In genomic region chr14:61501714-61502458, GRCh38 we compare ENCODE assay signal across 12 cellular contexts.
DNase-seq lines count a peak whose midpoint lies in the region; ATAC-seq and TF ChIP-seq lines count a peak whose summit lies in the region.
"Had no signal": no experiment of that assay in that cellular context is flagged by ENCODE, and none has a peak within 500 bp of the region (broad histone marks: within the 10 kb centered on the region; RNA-seq: fewer than 3 reads in every experiment).

No MANE protein-coding gene starts in this region.

- DNase-seq in GM23338 (ENCODE audit: low spot score) (no peak), NCI-H2171 treated with DMSO at 0.1 percent for 48 hours (lab: John Stamatoyannopoulos, UW) (no peak), Kasumi-1 (lab: John Stamatoyannopoulos, UW) (no peak), psoas muscle (no peak)
- DNase-seq in activated naive CD4-positive, alpha-beta T cell treated with anti-CD3 and anti-CD28 coated beads, Interleukin-2, amount 50 U/mL, for 72 hours (ENCODE audit: low spot score in 2 of 2), result no peak
- no peak for DNase-seq in naive thymus-derived CD4-positive, alpha-beta T cell
- DNase-seq: DMS153; NCI-H187 treated with DMSO at 0.1 percent for 48 hours; stimulated activated CD4-positive, alpha-beta T cell treated with anti-CD3 and anti-CD28 coated beads, Interleukin-12 subunit alpha, Interleukin-12 subunit beta, amount 100 ng/mL, for 4 hours had no signal

- H3K4me1 ChIP-seq in ES-I3 (ENCODE audit: insufficient read depth, low read length) (peaks cover 67% of the 10 kb centered on the region), GM23338 (ENCODE audit: insufficient read depth) (peaks cover 70% of the 10 kb centered on the region), psoas muscle (peaks cover 9% of the 10 kb centered on the region)
- peaks cover 52 to 71% of the 10 kb centered on the region in 2 donors for H3K4me1 ChIP-seq in naive thymus-derived CD4-positive, alpha-beta T cell (ENCODE audit: control insufficient read depth in 2 of 2, insufficient read depth in 2 of 2, low read length in 2 of 2)
- H3K4me1 ChIP-seq: breast epithelium had no signal

- 88 to 97% (median 93%) methylated on average over 6 of the region's 6 CpGs for WGBS in psoas muscle, 3 donors

- H3K36me3 Mint-ChIP-seq in GM23338 (ENCODE audit: low read depth), result no peaks in the 10 kb centered on the region; the same call in 2 of the 3 replicates
- H3K36me3 Mint-ChIP-seq in activated naive CD4-positive, alpha-beta T cell treated with anti-CD3 and anti-CD28 coated beads, Interleukin-2, amount 50 U/mL, for 72 hours, result peaks cover 16 to 67% of the 10 kb centered on the region in 2 donors
- H3K36me3 Mint-ChIP-seq in naive thymus-derived CD4-positive, alpha-beta T cell, result peaks cover 5 to 49% (median 20%) of the 10 kb centered on the region in 5 donors

- no peak for TF ChIP-seq CTCF in GM23338 (conservative IDR thresholded peaks at IDR 0.05; ENCODE audit: low read depth in 2 of 2)
- no peak for TF ChIP-seq CTCF in psoas muscle (IDR thresholded peaks at IDR 0.05)

- peak overlapping the region; percentile 98 for H3K27ac Mint-ChIP-seq in GM23338
- H3K27ac Mint-ChIP-seq in activated naive CD4-positive, alpha-beta T cell treated with anti-CD3 and anti-CD28 coated beads, Interleukin-2, amount 50 U/mL, for 72 hours, result peak overlapping the region; percentile 100
- H3K27ac Mint-ChIP-seq in naive thymus-derived CD4-positive, alpha-beta T cell, result peak overlapping the region in 6 of 9 donors; percentile 92 to 99 (median 97)

- peak overlapping the region; percentile 59 for H3K4me2 ChIP-seq in GM23338

- H3K4me3 Mint-ChIP-seq in GM23338, result no peak overlapping the region
- peak overlapping the region in 8 of 10 donors; percentile 58 to 86 (median 80) for H3K4me3 Mint-ChIP-seq in naive thymus-derived CD4-positive, alpha-beta T cell

- H3K9ac ChIP-seq in ES-I3 (ENCODE audit: low read depth, low read length), result peak overlapping the region; percentile 30

- H3K9me2 ChIP-seq in GM23338 (ENCODE audit: insufficient read depth), result no peaks in the 10 kb centered on the region; the same call in 1 of the 2 replicates

- no peaks in the 10 kb centered on the region for H3K27me3 ChIP-seq in GM23338 (ENCODE audit: insufficient read depth)
- H3K27me3 ChIP-seq in naive thymus-derived CD4-positive, alpha-beta T cell (ENCODE audit: control insufficient read depth in 2 of 2, insufficient read depth in 2 of 2, low read length in 2 of 2), result no peaks in the 10 kb centered on the region
- H3K27me3 ChIP-seq in psoas muscle (ENCODE audit: insufficient read depth in 3 of 3, low read length in 2 of 3), result no peaks in the 10 kb centered on the region
- H3K27me3 ChIP-seq: breast epithelium had no signal

- peak; percentile 55 for ATAC-seq in GM23338
- ATAC-seq in activated naive CD4-positive, alpha-beta T cell treated with anti-CD3 and anti-CD28 coated beads, Interleukin-2, amount 50 U/mL, for 72 hours, result no peak
- no peak for ATAC-seq in naive thymus-derived CD4-positive, alpha-beta T cell
- ATAC-seq in GM21381 (IDR thresholded peaks at IDR 0.05; ENCODE audit: unreplicated experiment), result no peak
- no peak for ATAC-seq in psoas muscle

- H4K20me1 ChIP-seq in GM23338 (replicated peaks; ENCODE audit: insufficient read depth), result no peaks in the 10 kb centered on the region

- H3K36me3 ChIP-seq in ES-I3 (ENCODE audit: insufficient read depth, low read length), result no peaks in the 10 kb centered on the region
- H3K36me3 ChIP-seq in GM23338 (ENCODE audit: insufficient read depth), result no peaks in the 10 kb centered on the region
- peaks cover 0 to 18% (median 6%) of the 10 kb centered on the region in 3 experiments for H3K36me3 ChIP-seq in naive thymus-derived CD4-positive, alpha-beta T cell (ENCODE audit: control insufficient read depth in 2 of 3, insufficient read depth in 3 of 3, low read length in 3 of 3)
- H3K36me3 ChIP-seq in psoas muscle (ENCODE audit: insufficient read depth in 1 of 2, low read depth in 1 of 2), result no peaks in the 10 kb centered on the region
- H3K36me3 ChIP-seq: breast epithelium had no signal

- H3K27ac ChIP-seq in GM23338 (ENCODE audit: low read depth) (peak overlapping the region; percentile 97), psoas muscle (no peak overlapping the region)
- peak overlapping the region; percentile 78 for H3K27ac ChIP-seq in naive thymus-derived CD4-positive, alpha-beta T cell (ENCODE audit: low read depth, low read length)
- H3K27ac ChIP-seq: breast epithelium had no signal

- H3K4me1 Mint-ChIP-seq in GM23338, result peaks cover 65% of the 10 kb centered on the region
- H3K4me1 Mint-ChIP-seq in naive thymus-derived CD4-positive, alpha-beta T cell, result peaks cover 65 to 95% (median 86%) of the 10 kb centered on the region in 7 donors

- no peak overlapping the region for H3K4me3 ChIP-seq in GM23338
- no peak overlapping the region for H3K4me3 ChIP-seq in naive thymus-derived CD4-positive, alpha-beta T cell (ENCODE audit: low read length)
- H3K4me3 ChIP-seq in psoas muscle, result no peak overlapping the region
- H3K4me3 ChIP-seq: breast epithelium had no signal

- no peaks in the 10 kb centered on the region for H3K9me3 Mint-ChIP-seq in GM23338
- peaks cover 0 to under 1% of the 10 kb centered on the region in 2 donors for H3K9me3 Mint-ChIP-seq in activated naive CD4-positive, alpha-beta T cell treated with anti-CD3 and anti-CD28 coated beads, Interleukin-2, amount 50 U/mL, for 72 hours
- H3K9me3 Mint-ChIP-seq in naive thymus-derived CD4-positive, alpha-beta T cell, result peaks cover 0 to 5% (median 0%) of the 10 kb centered on the region in 11 donors

- H3F3A ChIP-seq in GM23338 (replicated peaks; ENCODE audit: low read depth), result no peaks in the 10 kb centered on the region

- no peaks in the 10 kb centered on the region for H3K79me2 ChIP-seq in GM23338 (replicated peaks; ENCODE audit: insufficient read depth)

- intact Hi-C loops in naive thymus-derived CD4-positive, alpha-beta T cell (cut with micrococcal nuclease), result loop anchor here (1.0 to 2.0 kb wide), 3 partner anchors 17 to 29 kb away; no protein-coding TSS in a partner anchor
- intact Hi-C loops in psoas muscle (cut with DNase I), result no loop called here

- peaks cover 4% of the 10 kb centered on the region for H3K27me3 Mint-ChIP-seq in GM23338 (ENCODE audit: insufficient read depth, low read depth, poor library complexity)
- H3K27me3 Mint-ChIP-seq in naive thymus-derived CD4-positive, alpha-beta T cell, result no peaks in the 10 kb centered on the region

- POLR2A ChIA-PET in naive thymus-derived CD4-positive, alpha-beta T cell (lab: Charles Lee), result interaction anchor here (0.9 to 1.4 kb wide), 6 partner anchors 10 to 61 kb away, joined by 3 to 5 read pairs (median 3); no protein-coding TSS in a partner anchor

- CTCF ChIA-PET in naive thymus-derived CD4-positive, alpha-beta T cell (lab: Charles Lee), result interaction anchor here (2.6 kb wide), 1 partner anchor 26 kb away, joined by 9 read pairs; no protein-coding TSS in a partner anchor

- H3K9me3 ChIP-seq in ES-I3 (ENCODE audit: control insufficient read depth, insufficient read depth, low read length) (no peaks in the 10 kb centered on the region), psoas muscle (no peaks in the 10 kb centered on the region)
- no peaks in the 10 kb centered on the region for H3K9me3 ChIP-seq in naive thymus-derived CD4-positive, alpha-beta T cell (ENCODE audit: control insufficient read depth in 2 of 3, low read length in 3 of 3)
- H3K9me3 ChIP-seq: breast epithelium had no signal

- no peak overlapping the region for H2AFZ ChIP-seq in GM23338

TF ChIP-seq in GM23338, 12 proteins besides CTCF, POLR2A, EP300 and RAD21:
- TF ChIP-seq REST (IDR thresholded peaks at IDR 0.05; ENCODE audit: unreplicated experiment) (no peak), POLR2AphosphoS5 (IDR thresholded peaks at IDR 0.05; ENCODE audit: low read depth) (peak; percentile 51), CREB1 (CRISPR knock-in tag; IDR thresholded peaks at IDR 0.05; ENCODE audit: low read depth) (no peak), JUNB (IDR thresholded peaks at IDR 0.05; ENCODE audit: unreplicated experiment) (no peak), NANOG (IDR thresholded peaks at IDR 0.05; ENCODE audit: borderline replicate concordance) (peak; percentile 59; the same call in 1 of the 2 replicates), ZNF114 (CRISPR knock-in tag; IDR thresholded peaks at IDR 0.05) (no peak)

Comparison
In these comparisons a context has a peak if more than half of its experiments do, and no peak if none do; other contexts are left out.
1. intact Hi-C loops: an anchor here in naive thymus-derived CD4-positive, alpha-beta T cell (1.0 to 2.0 kb wide); none called in psoas muscle.